1 cellular context compared by ENCODE assay signal in genomic region chr2:70143314-70144150, GRCh38.
TF ChIP-seq lines count a peak whose summit lies in the region.

No MANE protein-coding gene starts in this region.

TF ChIP-seq in H1, 55 proteins besides CTCF, POLR2A, EP300 and RAD21 (continued from another document):
- no peak for TF ChIP-seq SP4 (IDR thresholded peaks at IDR 0.05; ENCODE audit: low read length)
- 0 out of 2 replicates have a peak, but pooled peaks have one; percentile 14 for TF ChIP-seq TAF1 (IDR thresholded peaks at IDR 0.05; ENCODE audit: low read depth, low read length)
- TF ChIP-seq, protein P1, sequence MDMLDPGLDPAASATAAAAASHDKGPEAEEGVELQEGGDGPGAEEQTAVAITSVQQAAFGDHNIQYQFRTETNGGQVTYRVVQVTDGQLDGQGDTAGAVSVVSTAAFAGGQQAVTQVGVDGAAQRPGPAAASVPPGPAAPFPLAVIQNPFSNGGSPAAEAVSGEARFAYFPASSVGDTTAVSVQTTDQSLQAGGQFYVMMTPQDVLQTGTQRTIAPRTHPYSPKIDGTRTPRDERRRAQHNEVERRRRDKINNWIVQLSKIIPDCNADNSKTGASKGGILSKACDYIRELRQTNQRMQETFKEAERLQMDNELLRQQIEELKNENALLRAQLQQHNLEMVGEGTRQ (IDR thresholded peaks at IDR 0.05; ENCODE audit: low read length), result no peak
- TF ChIP-seq SIX5 (IDR thresholded peaks at IDR 0.05; ENCODE audit: low read depth, low read length), result no peak
- TF ChIP-seq JUN (IDR thresholded peaks at IDR 0.05; ENCODE audit: low read depth, low read length), result no peak
- TF ChIP-seq RFX5 (IDR thresholded peaks at IDR 0.05; ENCODE audit: borderline replicate concordance, low read depth, low read length), result no peak
- TF ChIP-seq CBX8 (IDR thresholded peaks at IDR 0.05; ENCODE audit: borderline replicate concordance, low read depth, low read length), result no peak
- no peak for TF ChIP-seq JUND (IDR thresholded peaks at IDR 0.05; ENCODE audit: low read length)
TF ChIP-seq in H1: peak in this region for 2.
